In genomic region chr5:15249152-15249551, GRCh38 we compare ENCODE assay signal across 13 cellular contexts.
A peak's percentile ranks its signal among the peaks of the same experiment; 100 is the strongest.
DNase-seq lines count a peak whose midpoint lies in the region; ATAC-seq and TF ChIP-seq lines count a peak whose summit lies in the region.
"Had no signal": no experiment of that assay in that cellular context is flagged by ENCODE, and none has a peak within 500 bp of the region (broad histone marks: within the 10 kb centered on the region; RNA-seq: fewer than 3 reads in every experiment).

No MANE protein-coding gene starts in this region.

- in situ Hi-C loops in ACHN (cut with HindIII; ENCODE audit: low pct_ligation_motif_present, low pct_unique_long_range_greater_than_20kb, low sequenced_read_pairs), result no loop called here

- TF ChIP-seq CTCF in fibroblast of pulmonary artery (IDR thresholded peaks at IDR 0.05; ENCODE audit: low read length, missing control alignments), result no peak

- ATAC-seq in SK-N-SH treated with all-trans-retinoic acid at 6 μM for 48 hours (peak; percentile 60; the same call in 2 of the 3 replicates), HG03097 (IDR thresholded peaks at IDR 0.05; ENCODE audit: low FRiP score, unreplicated experiment) (no peak)

- DNase-seq in ACHN, result peak; percentile 9
- peak; percentile 88 for DNase-seq in HT1080 (ENCODE audit: low read depth)
- peak; percentile 91 for DNase-seq in fibroblast of pulmonary artery (ENCODE audit: low read depth)
- no peak for DNase-seq in stimulated activated CD4-positive, alpha-beta T cell treated with anti-CD3 and anti-CD28 coated beads, Interleukin-2, amount 100 ng/mL, for 48 hours
- DNase-seq in DMS114 treated with DMSO at 0.1 percent for 48 hours (lab: John Stamatoyannopoulos, UW; ENCODE audit: unreplicated experiment), result no peak
- DNase-seq in stimulated activated CD4-positive, alpha-beta T cell treated with anti-CD3 and anti-CD28 coated beads, Interleukin-15, amount 100 ng/mL, for 24 hours, result no peak
- DNase-seq: activated CD4-positive, alpha-beta T cell treated with anti-CD3 and anti-CD28 coated beads for 48 hours; activated effector memory CD4-positive, alpha-beta T cell treated with anti-CD3 and anti-CD28 coated beads, Interleukin-2, amount 50 U/mL, for 16 hours; NCI-H446; substantia nigra had no signal

- no peak overlapping the region for H3K4me3 ChIP-seq in fibroblast of pulmonary artery (replicated peaks; ENCODE audit: low read depth, low read length)
- H3K4me3 ChIP-seq: prostate gland had no signal

TF ChIP-seq in SK-N-SH treated with all-trans-retinoic acid at 6 μM for 48 hours, 23 proteins besides CTCF, POLR2A, EP300 and RAD21:
- TF ChIP-seq, protein P1, sequence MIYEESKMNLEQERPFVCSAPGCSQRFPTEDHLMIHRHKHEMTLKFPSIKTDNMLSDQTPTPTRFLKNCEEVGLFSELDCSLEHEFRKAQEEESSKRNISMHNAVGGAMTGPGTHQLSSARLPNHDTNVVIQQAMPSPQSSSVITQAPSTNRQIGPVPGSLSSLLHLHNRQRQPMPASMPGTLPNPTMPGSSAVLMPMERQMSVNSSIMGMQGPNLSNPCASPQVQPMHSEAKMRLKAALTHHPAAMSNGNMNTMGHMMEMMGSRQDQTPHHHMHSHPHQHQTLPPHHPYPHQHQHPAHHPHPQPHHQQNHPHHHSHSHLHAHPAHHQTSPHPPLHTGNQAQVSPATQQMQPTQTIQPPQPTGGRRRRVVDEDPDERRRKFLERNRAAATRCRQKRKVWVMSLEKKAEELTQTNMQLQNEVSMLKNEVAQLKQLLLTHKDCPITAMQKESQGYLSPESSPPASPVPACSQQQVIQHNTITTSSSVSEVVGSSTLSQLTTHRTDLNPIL (CRISPR knock-in tag; IDR thresholded peaks at IDR 0.05; ENCODE audit: low read depth), result no peak
- peak; percentile 38; the same call in 1 of the 2 replicates for TF ChIP-seq ISL1 (CRISPR knock-in tag; IDR thresholded peaks at IDR 0.05)

Comparison
In these comparisons a context has a peak if more than half of its experiments do, and no peak if none do; other contexts are left out.
1. DNase-seq: peak in ACHN (single experiment), HT1080 (single experiment) and fibroblast of pulmonary artery (single experiment); none in stimulated activated CD4-positive, alpha-beta T cell treated with anti-CD3 and anti-CD28 coated beads, Interleukin-2, amount 100 ng/mL, for 48 hours (0 of 2), DMS114 treated with DMSO at 0.1 percent for 48 hours (single experiment) and stimulated activated CD4-positive, alpha-beta T cell treated with anti-CD3 and anti-CD28 coated beads, Interleukin-15, amount 100 ng/mL, for 24 hours (single experiment).